22 cellular contexts compared by ENCODE assay signal in the genomic region with DNA sequence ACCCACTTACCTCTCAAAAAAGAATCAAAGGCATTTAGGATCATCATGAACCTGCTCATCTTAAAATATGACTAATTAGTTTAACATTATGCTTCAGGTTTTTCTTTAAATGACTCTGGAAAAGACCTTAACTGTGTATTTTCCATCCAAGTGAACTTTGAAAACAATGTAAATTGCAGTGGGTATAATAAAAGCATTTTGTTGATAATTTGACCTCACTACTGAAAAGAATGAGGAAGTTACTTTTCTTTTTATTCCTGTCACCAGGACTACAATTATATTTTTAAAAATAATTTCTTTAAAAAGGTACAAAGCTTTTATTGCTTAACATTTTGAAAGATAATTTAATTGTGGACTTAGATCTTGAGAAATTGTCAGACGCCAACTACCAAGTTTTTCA.
"Had no signal": no experiment of that assay in that cellular context is flagged by ENCODE, and none has a peak within 500 bp of the region (broad histone marks: within the 10 kb centered on the region; RNA-seq: fewer than 3 reads in every experiment).

No MANE protein-coding gene starts in this region.

- ATAC-seq: HepG2, Panc1, PC-3, Right ventricle myocardium inferior, SK-N-SH treated with all-trans-retinoic acid at 6 μM for 48 hours had no signal

- H3K4me3 ChIP-seq: SJCRH30 had no signal

- H3K9me3 ChIP-seq: SJCRH30 had no signal

- H3K27me3 ChIP-seq: SJCRH30 had no signal

- H3K4me1 ChIP-seq: SJCRH30 had no signal

- H3K36me3 ChIP-seq: SJCRH30 had no signal

- H3K27ac ChIP-seq: SJCRH30 had no signal

- DNase-seq: IMR-90, Karpas-422, KG1, MM.1S, NCI-H1092 treated with DMSO at 0.1 percent for 48 hours, NCI-H1436, NCI-H1694, NCI-H187 treated with DMSO at 0.1 percent for 48 hours, NCI-H2029 treated with DMSO at 0.1 percent for 48 hours, NCI-H2171 treated with DMSO at 0.1 percent for 48 hours, NCI-H345, NCI-H446 treated with DMSO at 0.1 percent for 48 hours, NCI-H510A treated with DMSO at 0.1 percent for 48 hours, NCI-H526, PC-3, SHP77 treated with DMSO at 0.1 percent for 48 hours, SJCRH30, SW 1271 had no signal
